8 cellular contexts compared by ENCODE assay signal in the genomic region with DNA sequence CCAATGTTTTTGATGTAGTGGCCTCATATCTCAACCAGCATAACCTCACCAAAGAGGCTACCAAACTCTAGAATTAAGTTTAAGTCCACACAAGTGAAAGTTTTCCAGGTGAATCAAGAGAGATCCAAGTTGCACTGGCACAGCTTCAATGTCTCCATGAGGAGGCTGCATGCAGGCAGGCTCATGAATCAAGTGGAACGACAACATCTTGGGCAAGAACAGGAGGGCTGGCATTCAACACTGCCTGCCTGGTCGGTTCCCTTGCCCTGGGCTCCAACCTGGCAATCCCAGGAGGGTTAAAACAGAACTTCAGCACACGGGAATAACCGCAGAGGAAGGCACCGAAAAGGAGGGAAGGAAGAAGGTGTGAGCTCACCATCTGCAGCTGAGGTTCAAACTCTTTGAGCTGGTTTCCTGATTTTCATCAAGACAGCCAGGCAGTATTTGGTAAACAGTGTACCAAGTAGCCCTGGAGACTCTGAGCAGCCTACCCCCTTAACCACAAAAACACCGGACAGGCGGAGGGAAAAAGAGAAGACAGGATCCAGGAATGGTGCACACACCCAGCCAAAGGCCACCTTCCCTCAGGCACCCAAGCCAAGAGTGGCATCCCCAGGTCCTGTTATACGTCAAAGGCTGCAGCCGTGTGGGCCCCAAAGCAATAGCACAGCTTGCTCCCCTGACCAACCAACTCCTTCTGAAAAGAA. TPM values are rescaled to one million over a fixed set of nuclear protein-coding genes. Genes with fewer than 3 reads are reported as not detected.
A peak's percentile ranks its signal among the peaks of the same experiment; 100 is the strongest.
DNase-seq lines count a peak whose midpoint lies in the region; ATAC-seq and TF ChIP-seq lines count a peak whose summit lies in the region.

No MANE protein-coding gene starts in this region.

- peak overlapping the region; percentile 86 for H3K9ac ChIP-seq in rectal smooth muscle tissue (ENCODE audit: low read length)

- peak overlapping the region; percentile 23; the same call in 1 of the 2 replicates for H3K27ac ChIP-seq in Panc1 (ENCODE audit: low read length)
- peak overlapping the region; percentile 78 to 92 (median 90) for H3K27ac ChIP-seq in esophagus squamous epithelium
- H3K27ac ChIP-seq in rectal smooth muscle tissue (ENCODE audit: low read depth, low read length), result peak overlapping the region; percentile 77

- peaks cover 28% of the 10 kb centered on the region for H3K4me1 ChIP-seq in Panc1 (ENCODE audit: control insufficient read depth, insufficient read depth, low read length)
- H3K4me1 ChIP-seq in esophagus squamous epithelium, result peaks cover 9 to 73% (median 24%) of the 10 kb centered on the region in 3 donors
- H3K4me1 ChIP-seq in rectal smooth muscle tissue (ENCODE audit: control insufficient read depth, insufficient read depth, low read length), result peaks cover 9% of the 10 kb centered on the region

- DNase-seq in GM06990 (ENCODE audit: extremely low read depth, insufficient read length) (no peak), Panc1 (ENCODE audit: low read depth, low spot score) (no peak), esophagus squamous epithelium (lab: John Stamatoyannopoulos, UW) (no peak), NCI-H2227 (lab: John Stamatoyannopoulos, UW; ENCODE audit: unreplicated experiment) (no peak)
- no peak for DNase-seq in stimulated activated CD4-positive, alpha-beta T cell treated with anti-CD3 and anti-CD28 coated beads, Interleukin-4, amount 100 ng/mL, for 1 hour

- no peaks in the 10 kb centered on the region for H3K36me3 ChIP-seq in GM06990 (ENCODE audit: control insufficient read depth, insufficient read depth, low read length)
- H3K36me3 ChIP-seq in Panc1 (ENCODE audit: control insufficient read depth, insufficient read depth, low read length), result no peaks in the 10 kb centered on the region
- no peaks in the 10 kb centered on the region for H3K36me3 ChIP-seq in esophagus squamous epithelium
- no peaks in the 10 kb centered on the region for H3K36me3 ChIP-seq in rectal smooth muscle tissue (ENCODE audit: control insufficient read depth, insufficient read depth, low read length)

- WGBS in esophagus squamous epithelium, 2 donors, result 10 to 12% methylated on average over 5 to 9 of the region's 9 CpGs

- TF ChIP-seq CTCF in GM06990 (IDR thresholded peaks at IDR 0.05; ENCODE audit: insufficient read depth, low read length, poor library complexity, severe bottlenecking) (no peak), Panc1 (IDR thresholded peaks at IDR 0.05) (no peak), esophagus squamous epithelium (IDR thresholded peaks at IDR 0.05) (no peak)

- CTCF ChIA-PET in Panc1 (lab: Charles Lee), result interaction anchor here (0.5 to 0.6 kb wide), 2 partner anchors 131 to 158 kb away, joined by 3 read pairs; no protein-coding TSS in a partner anchor

- no peak for TF ChIP-seq POLR2A in esophagus squamous epithelium (IDR thresholded peaks at IDR 0.05)

- H3K9me3 ChIP-seq in Panc1 (ENCODE audit: control insufficient read depth, insufficient read depth, low read depth, low read length), result no peaks in the 10 kb centered on the region
- H3K9me3 ChIP-seq in esophagus squamous epithelium, result no peaks in the 10 kb centered on the region

- H3K27me3 ChIP-seq in GM06990 (replicated peaks; ENCODE audit: control insufficient read depth, insufficient read depth, low read length), result no peaks in the 10 kb centered on the region
- no peaks in the 10 kb centered on the region for H3K27me3 ChIP-seq in Panc1 (ENCODE audit: control insufficient read depth, insufficient read depth, low read length)
- H3K27me3 ChIP-seq in esophagus squamous epithelium, result no peaks in the 10 kb centered on the region
- H3K27me3 ChIP-seq in rectal smooth muscle tissue (ENCODE audit: control insufficient read depth, insufficient read depth, low read length), result no peaks in the 10 kb centered on the region

- in situ Hi-C loops in Panc1 (cut with HindIII; ENCODE audit: low pct_unique_long_range_greater_than_20kb, low sequenced_read_pairs), result no loop called here

- H3K4me3 ChIP-seq in GM06990 (replicated peaks; ENCODE audit: low read depth, low read length) (peak overlapping the region; percentile 78), Panc1 (ENCODE audit: low read depth in 2 of 2, low read length in 2 of 2) (peak overlapping the region; percentile 59 to 73), esophagus squamous epithelium (peak overlapping the region; percentile 87 to 97 (median 92)), rectal smooth muscle tissue (ENCODE audit: low read length) (peak overlapping the region; percentile 96)

- TSS peak; percentile 70 for BruUV-seq in Panc1 (replicated peaks; lab: Mats Ljungman, UMichigan)

- POLR2A ChIA-PET in Panc1 (lab: Charles Lee), result no interaction called here

- intact Hi-C loops in Panc1 (cut with micrococcal nuclease; ENCODE audit: unreplicated experiment), result no loop called here
- intact Hi-C loops in esophagus squamous epithelium (cut with DNase I), result no loop called here

- ATAC-seq in Panc1 (no peak), GM21786 (IDR thresholded peaks at IDR 0.05; ENCODE audit: unreplicated experiment) (no peak), HG02623 (IDR thresholded peaks at IDR 0.05; ENCODE audit: unreplicated experiment) (no peak)

RNA-seq across cellular contexts. Expression of gene PACSIN2, which starts 1.4 kb away (rescaled TPM):
- 60.2 TPM for total RNA-seq in Panc1 (2021; ENCODE audit: unreplicated experiment)
- polyA plus RNA-seq in Panc1 (2012; ENCODE audit: insufficient read length), result 76.9 TPM
- total RNA-seq in esophagus squamous epithelium, result 10 to 100 TPM; 25.8 to 46.0 (median 27.8) TPM

Comparison
In these comparisons a context has a peak if more than half of its experiments do, and no peak if none do; other contexts are left out.
1. H3K27ac ChIP-seq: peak in every context shown above with its lines; median percentile 90 in esophagus squamous epithelium; 77 in rectal smooth muscle tissue; 23 in Panc1.